Comparison of ENCODE assay signal across 9 cellular contexts in the genomic region with DNA sequence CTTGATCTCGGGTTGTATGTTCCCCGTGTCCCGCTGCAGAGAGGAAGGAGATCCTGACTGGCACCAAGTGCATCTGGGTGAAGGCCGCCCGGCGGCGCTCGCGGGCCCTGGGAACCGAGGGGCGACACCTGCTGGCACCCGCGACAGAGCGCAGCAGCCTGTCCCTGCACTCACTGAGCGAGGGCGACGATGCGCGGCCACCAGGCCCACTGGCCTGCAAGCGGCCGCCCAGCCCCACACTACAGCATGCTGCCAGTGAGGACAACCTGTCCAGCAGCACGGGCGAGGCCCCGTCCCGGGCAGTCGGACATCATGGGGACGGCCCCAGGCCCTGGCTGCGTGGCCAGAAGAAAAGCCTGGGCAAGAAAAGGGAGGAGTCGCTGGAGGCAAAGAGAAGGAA. TPM values are rescaled to one million over a fixed set of nuclear protein-coding genes. Genes with fewer than 3 reads are reported as not detected.
DNase-seq lines count a peak whose midpoint lies in the region; ATAC-seq and TF ChIP-seq lines count a peak whose summit lies in the region.
"Had no signal": no experiment of that assay in that cellular context is flagged by ENCODE, and none has a peak within 500 bp of the region (broad histone marks: within the 10 kb centered on the region; RNA-seq: fewer than 3 reads in every experiment).

No MANE protein-coding gene starts in this region.

- H3K9me3 ChIP-seq in CD4-positive, alpha-beta T cell (ENCODE audit: control insufficient read depth, low read length), result no peaks in the 10 kb centered on the region
- no peaks in the 10 kb centered on the region for H3K9me3 ChIP-seq in IMR-90 (ENCODE audit: control insufficient read depth, insufficient read depth, low read length)
- no peaks in the 10 kb centered on the region for H3K9me3 ChIP-seq in esophagus squamous epithelium

- WGBS in IMR-90 (ENCODE audit: extremely low coverage in 2 of 2, insufficient read length in 1 of 2), 2 experiments, result 2% methylated on average over 16 of the region's 29 CpGs; no CpG with 5 or more reads in 1 of the 2 experiments
- 32 to 40% methylated on average over 2 to 6 of the region's 29 CpGs for WGBS in esophagus squamous epithelium, 2 donors

- no peak overlapping the region for H4K91ac ChIP-seq in IMR-90 (ENCODE audit: insufficient read depth, low read depth, low read length)

- H3K4ac ChIP-seq in IMR-90 (ENCODE audit: low read depth, low read length), result no peak overlapping the region

- POLR2A ChIA-PET in CD4-positive, alpha-beta T cell (lab: Charles Lee), result no interaction called here
- POLR2A ChIA-PET in IMR-90 (lab: Charles Lee; ENCODE audit: unreplicated experiment), result no interaction called here

- no peaks in the 10 kb centered on the region for H3K79me1 ChIP-seq in IMR-90 (ENCODE audit: low read depth in 1 of 2, low read length in 2 of 2)

- H2BK20ac ChIP-seq in IMR-90 (ENCODE audit: low read depth, low read length), result no peak overlapping the region

- H3K9ac ChIP-seq in IMR-90 (ENCODE audit: low read depth, low read length), result no peak overlapping the region

- no peak overlapping the region for H3K18ac ChIP-seq in IMR-90 (ENCODE audit: low read depth, low read length)

- H3K4me3 Mint-ChIP-seq in CD4-positive, alpha-beta T cell, result no peak overlapping the region
- no peak overlapping the region for H3K4me3 Mint-ChIP-seq in activated CD4-positive, alpha-beta T cell treated with anti-CD3 and anti-CD28 coated beads, Interleukin-2, amount 10 ng/mL, durations not matched to agents 24 days and 14 days
- H3K4me3 Mint-ChIP-seq: stimulated activated naive CD8-positive, alpha-beta T cell treated with anti-CD3 and anti-CD28 coated beads, Interleukin-15, Interleukin-2, amounts not matched to agents 100 ng/mL and 50 ng/mL, for 24 hours had no signal

- no peaks in the 10 kb centered on the region for H4K20me1 ChIP-seq in IMR-90 (ENCODE audit: insufficient read depth, low read length)

- H3K27me3 Mint-ChIP-seq in CD4-positive, alpha-beta T cell, result peaks cover 65% of the 10 kb centered on the region
- H3K27me3 Mint-ChIP-seq in activated CD4-positive, alpha-beta T cell treated with anti-CD3 and anti-CD28 coated beads, Interleukin-2, amount 10 ng/mL, durations not matched to agents 24 days and 14 days, result peaks cover 62% of the 10 kb centered on the region

- H2AK5ac ChIP-seq in IMR-90 (ENCODE audit: low read depth, low read length), result no peak overlapping the region

- no peak overlapping the region for H3K27ac ChIP-seq in CD4-positive, alpha-beta T cell (ENCODE audit: low read depth, low read length)
- H3K27ac ChIP-seq in IMR-90 (ENCODE audit: insufficient read depth, low read length) (no peak overlapping the region), esophagus squamous epithelium (no peak overlapping the region)

- dilution Hi-C loops in IMR-90 (cut with HindIII; ENCODE audit: low sequenced_read_pairs, unreplicated experiment), result no loop called here

- no peak for TF ChIP-seq POLR2A in IMR-90 (IDR thresholded peaks at IDR 0.05; ENCODE audit: low read depth, low read length)
- TF ChIP-seq POLR2A in esophagus squamous epithelium (IDR thresholded peaks at IDR 0.05), result no peak

- H3K36me3 ChIP-seq in IMR-90 (ENCODE audit: control insufficient read depth, insufficient read depth, low read length) (no peaks in the 10 kb centered on the region), esophagus squamous epithelium (no peaks in the 10 kb centered on the region)

- intact Hi-C loops in CD4-positive, alpha-beta T cell (cut with DNase I, micrococcal nuclease), result loop anchor here (5.0 kb wide), 1 partner anchor 52 kb away; no protein-coding TSS in a partner anchor
- intact Hi-C loops in IMR-90 (cut with micrococcal nuclease), result no loop called here
- intact Hi-C loops in activated CD4-positive, alpha-beta T cell treated with anti-CD3 and anti-CD28 coated beads, Interleukin-2, amount 10 ng/mL, durations not matched to agents 24 days and 14 days (cut with micrococcal nuclease), result loop anchor here (1.0 to 2.0 kb wide), 2 partner anchors 47 to 141 kb away; a partner anchor contains a TSS
- intact Hi-C loops in esophagus squamous epithelium (cut with DNase I), result no loop called here
- intact Hi-C loops in sciatic nerve (cut with DNase I), result no loop called here

- no peak overlapping the region for H2BK15ac ChIP-seq in IMR-90 (ENCODE audit: low read depth, low read length)

- H3K14ac ChIP-seq in IMR-90 (replicated peaks; ENCODE audit: low read depth, low read length), result no peak overlapping the region

- no TSS peak for BruUV-seq in IMR-90 (replicated peaks; lab: Mats Ljungman, UMichigan)

- H3K4me1 ChIP-seq in IMR-90 (ENCODE audit: control insufficient read depth, insufficient read depth, low read length), result no peaks in the 10 kb centered on the region
- peaks cover 0 to 26% (median 10%) of the 10 kb centered on the region in 3 donors for H3K4me1 ChIP-seq in esophagus squamous epithelium

- peak in 7 of 10 experiments; percentile 30 to 52 (median 36) for DNase-seq in CD4-positive, alpha-beta T cell
- no peak for DNase-seq in IMR-90
- peak; percentile 89 for DNase-seq in activated CD4-positive, alpha-beta T cell treated with anti-CD3 and anti-CD28 coated beads, Interleukin-2, amount 10 ng/mL, durations not matched to agents 24 days and 14 days
- no peak for DNase-seq in esophagus squamous epithelium (lab: John Stamatoyannopoulos, UW)
- DNase-seq in stimulated activated CD4-positive, alpha-beta T cell treated with anti-CD3 and anti-CD28 coated beads, Interleukin-12 subunit alpha, Interleukin-12 subunit beta, amount 100 ng/mL, for 4 hours, result peak; percentile 41
- no peak for DNase-seq in sciatic nerve (ENCODE audit: low spot score)
- no peak for DNase-seq in mucosa of gallbladder (ENCODE audit: low spot score)

- H3K27me3 ChIP-seq in CD4-positive, alpha-beta T cell (ENCODE audit: control insufficient read depth, insufficient read depth, low read length), result peaks cover 75% of the 10 kb centered on the region
- H3K27me3 ChIP-seq in IMR-90 (ENCODE audit: control insufficient read depth, insufficient read depth, low read length) (peaks cover 16% of the 10 kb centered on the region; the same call in 1 of the 2 replicates), esophagus squamous epithelium (peaks cover 15 to 100% (median 20%) of the 10 kb centered on the region in 4 donors)

- H3K27ac Mint-ChIP-seq in CD4-positive, alpha-beta T cell, result no peak overlapping the region
- no peak overlapping the region for H3K27ac Mint-ChIP-seq in activated CD4-positive, alpha-beta T cell treated with anti-CD3 and anti-CD28 coated beads, Interleukin-2, amount 10 ng/mL, durations not matched to agents 24 days and 14 days
- H3K27ac Mint-ChIP-seq: stimulated activated naive CD8-positive, alpha-beta T cell treated with anti-CD3 and anti-CD28 coated beads, Interleukin-15, Interleukin-2, amounts not matched to agents 100 ng/mL and 50 ng/mL, for 24 hours had no signal

- peak; percentile 30 for TF ChIP-seq CTCF in CD4-positive, alpha-beta T cell (IDR thresholded peaks at IDR 0.05)
- TF ChIP-seq CTCF in IMR-90 (conservative IDR thresholded peaks at IDR 0.05; ENCODE audit: low read depth, low read length), result peak; percentile 12; the same call in 1 of the 2 replicates
- TF ChIP-seq CTCF in esophagus squamous epithelium (IDR thresholded peaks at IDR 0.05), result peak in 4 of 6 experiments; percentile 21 to 64 (median 42)

- H3K23ac ChIP-seq in IMR-90 (ENCODE audit: low read depth, low read length), result no peak overlapping the region

- H3K9me1 ChIP-seq in IMR-90 (ENCODE audit: insufficient read depth, low read length), result no peaks in the 10 kb centered on the region

- no peak overlapping the region for H2BK5ac ChIP-seq in IMR-90 (ENCODE audit: low read depth, low read length, poor library complexity, severe bottlenecking)

- no peak overlapping the region for H4K5ac ChIP-seq in IMR-90 (ENCODE audit: low read depth, low read length)

- CTCF ChIA-PET in CD4-positive, alpha-beta T cell (lab: Charles Lee), result no interaction called here
- CTCF ChIA-PET in IMR-90 (lab: Yijun Ruan, JAX), result no interaction called here

- in situ Hi-C loops in IMR-90 (cut with MboI; ENCODE audit: low sequenced_read_pairs), result no loop called here

- H2AFZ ChIP-seq in IMR-90 (replicated peaks; ENCODE audit: low read length, poor library complexity), result peak overlapping the region; percentile 43

- no peaks in the 10 kb centered on the region for H3K36me3 Mint-ChIP-seq in CD4-positive, alpha-beta T cell (ENCODE audit: low read depth)
- H3K36me3 Mint-ChIP-seq in activated CD4-positive, alpha-beta T cell treated with anti-CD3 and anti-CD28 coated beads, Interleukin-2, amount 10 ng/mL, durations not matched to agents 24 days and 14 days (ENCODE audit: low read depth), result peaks cover 2% of the 10 kb centered on the region

- no peak overlapping the region for H4K8ac ChIP-seq in IMR-90 (ENCODE audit: low read depth in 2 of 2, low read length in 2 of 2)

- H2BK120ac ChIP-seq in IMR-90 (ENCODE audit: low read depth, low read length), result no peak overlapping the region

- no peak overlapping the region for H3K56ac ChIP-seq in IMR-90 (ENCODE audit: extremely low read depth, insufficient read depth, low read length)

- no peak for TF ChIP-seq RAD21 in IMR-90 (IDR thresholded peaks at IDR 0.05; ENCODE audit: low read length)

- H3K9me3 Mint-ChIP-seq in CD4-positive, alpha-beta T cell, result no peaks in the 10 kb centered on the region
- H3K9me3 Mint-ChIP-seq in activated CD4-positive, alpha-beta T cell treated with anti-CD3 and anti-CD28 coated beads, Interleukin-2, amount 10 ng/mL, durations not matched to agents 24 days and 14 days, result no peaks in the 10 kb centered on the region
- H3K9me3 Mint-ChIP-seq: stimulated activated naive CD8-positive, alpha-beta T cell treated with anti-CD3 and anti-CD28 coated beads, Interleukin-15, Interleukin-2, amounts not matched to agents 100 ng/mL and 50 ng/mL, for 24 hours had no signal

- H2AK9ac ChIP-seq in IMR-90 (replicated peaks; ENCODE audit: low read depth, low read length, poor library complexity), result no peak overlapping the region

- peak; percentile 71 for ATAC-seq in CD4-positive, alpha-beta T cell (ENCODE audit: poor library complexity)
- ATAC-seq in IMR-90 (ENCODE audit: low read depth) (no peak), sciatic nerve (no peak), GM18519 (IDR thresholded peaks at IDR 0.05; ENCODE audit: low FRiP score, unreplicated experiment) (no peak)

- no peak overlapping the region for H3K4me2 ChIP-seq in IMR-90 (ENCODE audit: low read depth, low read length)

- H3K4me1 Mint-ChIP-seq in CD4-positive, alpha-beta T cell (ENCODE audit: low read depth), result peaks cover 4% of the 10 kb centered on the region
- peaks cover 9% of the 10 kb centered on the region for H3K4me1 Mint-ChIP-seq in activated CD4-positive, alpha-beta T cell treated with anti-CD3 and anti-CD28 coated beads, Interleukin-2, amount 10 ng/mL, durations not matched to agents 24 days and 14 days

- no peak overlapping the region for H3K4me3 ChIP-seq in IMR-90 (ENCODE audit: insufficient read depth, low read depth, low read length)
- no peak overlapping the region for H3K4me3 ChIP-seq in esophagus squamous epithelium

RNA-seq across cellular contexts. Expression of a gene that starts 7.5 kb away (rescaled TPM):
- total RNA-seq in CD4-positive, alpha-beta T cell, result not detected
- total RNA-seq in IMR-90 (2012; rRNA removed), result not detected in 2 replicates
- polyA plus RNA-seq in IMR-90 (2012; rRNA removed), result not detected in 2 replicates
- polyA plus RNA-seq in IMR-90 (2012; cell fraction: cytosol; rRNA removed), result not detected in 2 replicates
- polyA plus RNA-seq in IMR-90 (2012; cell fraction: nucleus; rRNA removed; ENCODE audit: low replicate concordance), result not detected in 2 replicates
- not detected in 2 replicates for total RNA-seq in activated CD4-positive, alpha-beta T cell treated with anti-CD3 and anti-CD28 coated beads, Interleukin-2, amount 10 ng/mL, durations not matched to agents 24 days and 14 days
- total RNA-seq in esophagus squamous epithelium, result not detected
- not detected for total RNA-seq in sciatic nerve
- not detected for total RNA-seq in mucosa of gallbladder

RNA-seq across cellular contexts. Expression of a gene that starts 13.2 kb away (rescaled TPM):
- not detected for total RNA-seq in CD4-positive, alpha-beta T cell
- total RNA-seq in IMR-90 (2012; rRNA removed) (not detected in 2 replicates), esophagus squamous epithelium (under 1 TPM in 1 of 4 donors, not detected in 3; 0.38 TPM), sciatic nerve (1.1 TPM), mucosa of gallbladder (0.20 TPM)
- not detected in 2 replicates for polyA plus RNA-seq in IMR-90 (2012; rRNA removed)
- polyA plus RNA-seq in IMR-90 (2012; cell fraction: cytosol; rRNA removed), result not detected in 2 replicates
- polyA plus RNA-seq in IMR-90 (2012; cell fraction: nucleus; rRNA removed; ENCODE audit: low replicate concordance), result not detected in 2 replicates
- 0.28 TPM in 1 of 2 replicates, not detected in the other for total RNA-seq in activated CD4-positive, alpha-beta T cell treated with anti-CD3 and anti-CD28 coated beads, Interleukin-2, amount 10 ng/mL, durations not matched to agents 24 days and 14 days

RNA-seq across cellular contexts. Expression of a gene that starts 28.1 kb away (rescaled TPM):
- total RNA-seq in CD4-positive, alpha-beta T cell, result 1 to 10 TPM in 1 of 2 experiments, under 1 TPM in 1; 0.81 to 1.1 TPM
- total RNA-seq in IMR-90 (2012; rRNA removed) (not detected in 2 replicates), esophagus squamous epithelium (under 1 TPM in 2 of 4 donors, not detected in 2; 0.12 to 0.76 TPM), sciatic nerve (55.2 TPM), mucosa of gallbladder (0.32 TPM)
- not detected in 2 replicates for polyA plus RNA-seq in IMR-90 (2012; rRNA removed)
- polyA plus RNA-seq in IMR-90 (2012; cell fraction: cytosol; rRNA removed), result not detected in 2 replicates
- not detected in 2 replicates for polyA plus RNA-seq in IMR-90 (2012; cell fraction: nucleus; rRNA removed; ENCODE audit: low replicate concordance)
- 0.09 and 0.23 TPM in 2 replicates for total RNA-seq in activated CD4-positive, alpha-beta T cell treated with anti-CD3 and anti-CD28 coated beads, Interleukin-2, amount 10 ng/mL, durations not matched to agents 24 days and 14 days

Comparison
In these comparisons a context has a peak if more than half of its experiments do, and no peak if none do; other contexts are left out.
1. DNase-seq: peak in CD4-positive, alpha-beta T cell (7 of 10), activated CD4-positive, alpha-beta T cell treated with anti-CD3 and anti-CD28 coated beads, Interleukin-2, amount 10 ng/mL, durations not matched to agents 24 days and 14 days (single experiment) and stimulated activated CD4-positive, alpha-beta T cell treated with anti-CD3 and anti-CD28 coated beads, Interleukin-12 subunit alpha, Interleukin-12 subunit beta, amount 100 ng/mL, for 4 hours (single experiment); none in IMR-90 (single experiment), esophagus squamous epithelium (single experiment), sciatic nerve (single experiment) and mucosa of gallbladder (single experiment).
2. RNA of a gene that starts 28.1 kb away (total RNA-seq): 55.2 TPM in sciatic nerve (single experiment); 0.81 to 1.1 TPM in CD4-positive, alpha-beta T cell, 0.32 TPM in mucosa of gallbladder (single experiment), 0.09 to 0.23 TPM in activated CD4-positive, alpha-beta T cell treated with anti-CD3 and anti-CD28 coated beads, Interleukin-2, amount 10 ng/mL, durations not matched to agents 24 days and 14 days, 0.12 to 0.76 TPM in esophagus squamous epithelium and not detected in IMR-90; every median in the first group is over 10 times any median in the second.
3. intact Hi-C loops: an anchor here in CD4-positive, alpha-beta T cell (5.0 kb wide) and activated CD4-positive, alpha-beta T cell treated with anti-CD3 and anti-CD28 coated beads, Interleukin-2, amount 10 ng/mL, durations not matched to agents 24 days and 14 days (1.0 to 2.0 kb wide); none called in IMR-90, esophagus squamous epithelium and sciatic nerve.
4. Peak in every context shown above with its lines, with median percentiles within 50 percentile points of each other: CTCF ChIP-seq.